Comparison of ENCODE assay signal across 8 cellular contexts in genomic region chr17:40071720-40072480, GRCh38. TPM values are rescaled to one million over a fixed set of nuclear protein-coding genes. Genes with fewer than 3 reads are reported as not detected.
A peak's percentile ranks its signal among the peaks of the same experiment; 100 is the strongest.
DNase-seq lines count a peak whose midpoint lies in the region; ATAC-seq and TF ChIP-seq lines count a peak whose summit lies in the region.

No MANE protein-coding gene starts in this region.

- no peak overlapping the region for H3K4me3 Mint-ChIP-seq in nephron progenitor cell

- intact Hi-C loops in left colon (cut with DNase I, micrococcal nuclease): no loop called here

- peaks cover 98 to 100% (median 100%) of the 10 kb centered on the region in 10 experiments for H3K4me1 ChIP-seq in BLaER1 treated with 17β-estradiol and CSF1 and Interleukin-3, amounts not matched to agents 10 nM and 100 nM
- H3K4me1 ChIP-seq in suprapubic skin: peaks cover 100% of the 10 kb centered on the region

- H3K36me3 Mint-ChIP-seq in nephron progenitor cell (ENCODE audit: low read depth): no peaks in the 10 kb centered on the region

- ATAC-seq in left colon: peak; percentile 44
- no peak for ATAC-seq in HG03196 (IDR thresholded peaks at IDR 0.05; ENCODE audit: unreplicated experiment)

- no peaks in the 10 kb centered on the region for H3K27me3 ChIP-seq in BLaER1 treated with 17β-estradiol and CSF1 and Interleukin-3, amounts not matched to agents 10 nM and 100 nM
- H3K27me3 ChIP-seq in suprapubic skin: no peaks in the 10 kb centered on the region

- no peaks in the 10 kb centered on the region for H3K9me3 ChIP-seq in BLaER1 treated with 17β-estradiol and CSF1 and Interleukin-3, amounts not matched to agents 10 nM and 100 nM (replicated peaks in 1 of 11)
- H3K9me3 ChIP-seq in suprapubic skin: no peaks in the 10 kb centered on the region

- H3K4me3 ChIP-seq in BLaER1 treated with 17β-estradiol and CSF1 and Interleukin-3, amounts not matched to agents 10 nM and 100 nM: peak overlapping the region in 9 of 10 experiments; percentile 17 to 55 (median 39); a peak in 13 of 20 replicates
- peak overlapping the region; percentile 31 for H3K4me3 ChIP-seq in suprapubic skin

- H3K27ac ChIP-seq in BLaER1 treated with 17β-estradiol and CSF1 and Interleukin-3, amounts not matched to agents 10 nM and 100 nM: peak overlapping the region; percentile 63 to 93 (median 85); a peak in 21 of 22 replicates
- H3K27ac ChIP-seq in angular gyrus (ENCODE audit: low read depth, low read length) (peak overlapping the region; percentile 99), suprapubic skin (peak overlapping the region; percentile 91)

- no peaks in the 10 kb centered on the region for H4K20me1 ChIP-seq in BLaER1 treated with 17β-estradiol and CSF1 and Interleukin-3, amounts not matched to agents 10 nM and 100 nM

- H3K4me2 ChIP-seq in BLaER1 treated with 17β-estradiol and CSF1 and Interleukin-3, amounts not matched to agents 10 nM and 100 nM: peak overlapping the region; percentile 93 to 99 (median 97)

- H3K27me3 Mint-ChIP-seq in nephron progenitor cell (ENCODE audit: low read depth, poor library complexity): no peaks in the 10 kb centered on the region

- TF ChIP-seq CTCF in suprapubic skin (IDR thresholded peaks at IDR 0.05) (no peak), nephron progenitor cell (IDR thresholded peaks at IDR 0.05) (no peak)

- H3K4me1 Mint-ChIP-seq in nephron progenitor cell: peaks cover 66% of the 10 kb centered on the region

- DNase-seq in NCI-H1694 (lab: John Stamatoyannopoulos, UW): peak; percentile 86
- peak; percentile 89 to 91 for DNase-seq in left colon
- peak in 1 of 2 donors; percentile 93 for DNase-seq in suprapubic skin (ENCODE audit: low spot score in 2 of 2)
- DNase-seq in nephron progenitor cell: no peak
- no peak for DNase-seq in HuH-7 (ENCODE audit: low spot score)

- WGBS in suprapubic skin: 19% methylated on average over 10 of the region's 12 CpGs

- peak overlapping the region; percentile 39 to 85 (median 76); a peak in 19 of 22 replicates for H3K9ac ChIP-seq in BLaER1 treated with 17β-estradiol and CSF1 and Interleukin-3, amounts not matched to agents 10 nM and 100 nM

- H3K27ac Mint-ChIP-seq in nephron progenitor cell: no peak overlapping the region

- no peaks in the 10 kb centered on the region for H3K9me3 Mint-ChIP-seq in nephron progenitor cell

- no peak for TF ChIP-seq EP300 in suprapubic skin (IDR thresholded peaks at IDR 0.05)

- H3K36me3 ChIP-seq in BLaER1 treated with 17β-estradiol and CSF1 and Interleukin-3, amounts not matched to agents 10 nM and 100 nM: peaks cover 0 to 9% (median 4%) of the 10 kb centered on the region in 11 experiments; a peak in 7 of 22 replicates
- H3K36me3 ChIP-seq in suprapubic skin: peaks cover 8% of the 10 kb centered on the region

- TF ChIP-seq POLR2A in suprapubic skin (IDR thresholded peaks at IDR 0.05): no peak

RNA-seq across cellular contexts. Expression of gene THRA, which starts 9.1 kb away (rescaled TPM):
- total RNA-seq in left colon: 10 to 100 TPM; 48.4 to 56.3 TPM
- total RNA-seq in suprapubic skin: 10 to 100 TPM; 32.6 to 69.9 (median 48.9) TPM

RNA-seq across cellular contexts. Expression of gene MED24, which starts 17.7 kb away (rescaled TPM):
- total RNA-seq in left colon (100 to 1,000 TPM in 1 of 2 donors, 10 to 100 TPM in 1; 63.4 to 108 TPM), suprapubic skin (100 to 1,000 TPM in 1 of 4 donors, 10 to 100 TPM in 3; 67.4 to 198 (median 80.3) TPM)

RNA-seq across cellular contexts. Expression of gene NR1D1, which starts 28.5 kb away (rescaled TPM):
- 10 to 100 TPM; 16.9 to 19.8 TPM for total RNA-seq in left colon
- total RNA-seq in suprapubic skin: 100 to 1,000 TPM in 2 of 4 donors, 10 to 100 TPM in 2; 62.1 to 184 (median 96.0) TPM

RNA-seq across cellular contexts. Expression of gene MSL1, which starts 49.9 kb away (rescaled TPM):
- total RNA-seq in left colon (10 to 100 TPM; 77.4 to 82.0 TPM), suprapubic skin (100 to 1,000 TPM in 1 of 4 donors, 10 to 100 TPM in 3; 69.3 to 166 (median 86.9) TPM)

RNA-seq across cellular contexts. Expression of gene CSF3, which starts 56.7 kb away (rescaled TPM):
- total RNA-seq in left colon (under 1 TPM; 0.20 to 0.67 TPM), suprapubic skin (1 to 10 TPM in 1 of 4 donors, not detected in 3; 5.0 TPM)

Comparison
In these comparisons a context has a peak if more than half of its experiments do, and no peak if none do; other contexts are left out.
1. DNase-seq: peak in NCI-H1694 (single experiment) and left colon (2 of 2); none in nephron progenitor cell (single experiment) and HuH-7 (single experiment).
2. Peak in every context shown above with its lines, with median percentiles within 50 percentile points of each other: H3K27ac ChIP-seq.